ENCODE assay signal across 1 cellular context in genomic region chr3:11080492-11080891, GRCh38.
TF ChIP-seq lines count a peak whose summit lies in the region.

No MANE protein-coding gene starts in this region.

TF ChIP-seq in HEK293, 187 proteins besides CTCF, POLR2A, EP300 and RAD21 (continued from another document):
- TF ChIP-seq ZBTB49 (tag by site-specific recombination; IDR thresholded peaks at IDR 0.05; ENCODE audit: low read depth) (no peak), ZNF394 (tag by site-specific recombination; IDR thresholded peaks at IDR 0.05; ENCODE audit: borderline replicate concordance) (no peak), KLF10 (tag by site-specific recombination; IDR thresholded peaks at IDR 0.05) (no peak), ZSCAN30 (tag by site-specific recombination; IDR thresholded peaks at IDR 0.05) (no peak), GFI1B (tag by site-specific recombination; IDR thresholded peaks at IDR 0.05) (no peak)
TF ChIP-seq in HEK293: peak in this region for 2.
